In genomic region chr11:107457558-107458271, GRCh38 we compare ENCODE assay signal across 1 cellular context.
TF ChIP-seq lines count a peak whose summit lies in the region.

TSS of gene CWF19L2 (minus strand) at chr11:107457825. CDS start at chr11:107457816, 9 bp downstream.

TF ChIP-seq in K562, 482 proteins besides CTCF, POLR2A, EP300 and RAD21 (continued from another document and continues in another):
- no peak for TF ChIP-seq CEBPZ (IDR thresholded peaks at IDR 0.05; ENCODE audit: borderline replicate concordance, low read depth, low read length)
- TF ChIP-seq ZNF512 (tag; IDR thresholded peaks at IDR 0.05), result no peak
- TF ChIP-seq L3MBTL2 (IDR thresholded peaks at IDR 0.05), result peak; percentile 62
- no peak for TF ChIP-seq ZFPM2 (CRISPR knock-in tag; IDR thresholded peaks at IDR 0.05)
- no peak for TF ChIP-seq CAMTA2 (CRISPR knock-in tag; conservative IDR thresholded peaks at IDR 0.05)
- TF ChIP-seq CHCHD3 (CRISPR knock-in tag; IDR thresholded peaks at IDR 0.05), result no peak
- TF ChIP-seq FIP1L1 (IDR thresholded peaks at IDR 0.05; ENCODE audit: low read depth, low read length, poor library complexity, severe bottlenecking), result no peak
- TF ChIP-seq ZNF232 (CRISPR knock-in tag; IDR thresholded peaks at IDR 0.05), result no peak
- TF ChIP-seq SP2 (IDR thresholded peaks at IDR 0.05; ENCODE audit: extremely low read depth, low read depth, low read length, poor library complexity, severe bottlenecking), result no peak
- TF ChIP-seq SIN3A (IDR thresholded peaks at IDR 0.05; ENCODE audit: borderline replicate concordance in 2 of 2, control insufficient read depth in 1 of 2, low read depth in 2 of 2, low read length in 2 of 2), result peak in 1 of 2 experiments; percentile 68; a peak in 1 of 4 replicates
- no peak for TF ChIP-seq NR2F6 (CRISPR knock-in tag; IDR thresholded peaks at IDR 0.05)
- TF ChIP-seq NFATC3 (IDR thresholded peaks at IDR 0.05), result no peak
- TF ChIP-seq TFAP4 (CRISPR knock-in tag; IDR thresholded peaks at IDR 0.05; ENCODE audit: borderline replicate concordance), result no peak
- TF ChIP-seq TAF15 (IDR thresholded peaks at IDR 0.05; ENCODE audit: low read depth, low read length), result no peak
- TF ChIP-seq NBN (IDR thresholded peaks at IDR 0.05; ENCODE audit: low read depth), result no peak
- no peak for TF ChIP-seq MCM5 (IDR thresholded peaks at IDR 0.05; ENCODE audit: low read depth)
- no peak for TF ChIP-seq RBM14 (IDR thresholded peaks at IDR 0.05; ENCODE audit: borderline replicate concordance, insufficient read depth, low read depth, low read length)
- no peak for TF ChIP-seq NR3C1 (CRISPR knock-in tag; IDR thresholded peaks at IDR 0.05)
- no peak for TF ChIP-seq ILK (tag; IDR thresholded peaks at IDR 0.05; ENCODE audit: borderline replicate concordance, low read depth)
- no peak for TF ChIP-seq EWSR1 (IDR thresholded peaks at IDR 0.05; ENCODE audit: borderline replicate concordance, low read depth, partially characterized antibody)
- no peak for TF ChIP-seq DPF2 (IDR thresholded peaks at IDR 0.05)
- TF ChIP-seq RAD51 (IDR thresholded peaks at IDR 0.05; ENCODE audit: borderline replicate concordance, low read depth), result no peak
- TF ChIP-seq CHD4 (IDR thresholded peaks at IDR 0.05; ENCODE audit: insufficient read depth, insufficient replicate concordance, low read depth, low read length, poor library complexity, severe bottlenecking), result no peak
- TF ChIP-seq HOMEZ (CRISPR knock-in tag; IDR thresholded peaks at IDR 0.05), result no peak
- TF ChIP-seq POLR2AphosphoS5 (IDR thresholded peaks at IDR 0.05; ENCODE audit: control insufficient read depth, insufficient read depth, low read depth, low read length), result peak; percentile 93
- no peak for TF ChIP-seq NCOA6 (IDR thresholded peaks at IDR 0.05)
- TF ChIP-seq HNRNPUL1 (IDR thresholded peaks at IDR 0.05; ENCODE audit: low read length), result no peak
- TF ChIP-seq BRF2 (IDR thresholded peaks at IDR 0.05; ENCODE audit: borderline replicate concordance, insufficient read depth, insufficient read length), result no peak
- TF ChIP-seq ZNF780A (CRISPR knock-in tag; IDR thresholded peaks at IDR 0.05), result no peak
- TF ChIP-seq ZFP30 (CRISPR knock-in tag; IDR thresholded peaks at IDR 0.05; ENCODE audit: borderline replicate concordance), result no peak
- TF ChIP-seq KDM5B (IDR thresholded peaks at IDR 0.05; ENCODE audit: insufficient replicate concordance, low read depth, low read length), result peak; percentile 91
- no peak for TF ChIP-seq ZNF431 (CRISPR knock-in tag; IDR thresholded peaks at IDR 0.05)
- TF ChIP-seq NCOR1 (IDR thresholded peaks at IDR 0.05), result no peak
- peak; percentile 45; the same call in 1 of the 2 replicates for TF ChIP-seq NKRF (IDR thresholded peaks at IDR 0.05; ENCODE audit: borderline replicate concordance)
- TF ChIP-seq BRCA1 (IDR thresholded peaks at IDR 0.05), result no peak
- no peak for TF ChIP-seq BRCA1 (CRISPR knock-in tag; IDR thresholded peaks at IDR 0.05)
- no peak for TF ChIP-seq KAT8 (IDR thresholded peaks at IDR 0.05; ENCODE audit: low read depth)
- TF ChIP-seq TCF7 (IDR thresholded peaks at IDR 0.05; ENCODE audit: borderline replicate concordance), result no peak
- TF ChIP-seq ZNF347 (CRISPR knock-in tag; IDR thresholded peaks at IDR 0.05; ENCODE audit: low read depth), result no peak
- TF ChIP-seq ZNF57 (CRISPR knock-in tag; IDR thresholded peaks at IDR 0.05), result no peak
- no peak for TF ChIP-seq ZNF586 (CRISPR knock-in tag; conservative IDR thresholded peaks at IDR 0.05)
- no peak; a peak in 1 of 4 replicates for TF ChIP-seq TEAD1 (CRISPR knock-in tag; IDR thresholded peaks at IDR 0.05)
- no peak for TF ChIP-seq CHD1 (IDR thresholded peaks at IDR 0.05; ENCODE audit: low read length)
- no peak for TF ChIP-seq HINFP (tag; conservative IDR thresholded peaks at IDR 0.05; ENCODE audit: low read depth)
- TF ChIP-seq HMG20A (CRISPR knock-in tag; conservative IDR thresholded peaks at IDR 0.05), result no peak
- peak; percentile 95 for TF ChIP-seq TAF7 (tag; IDR thresholded peaks at IDR 0.05)
- no peak for TF ChIP-seq ZBTB12 (CRISPR knock-in tag; IDR thresholded peaks at IDR 0.05)
- TF ChIP-seq CEBPB (tag; IDR thresholded peaks at IDR 0.05), result no peak
- TF ChIP-seq C11orf30 (IDR thresholded peaks at IDR 0.05; ENCODE audit: low read depth), result peak; percentile 90
- TF ChIP-seq TEAD4 (IDR thresholded peaks at IDR 0.05; ENCODE audit: low read length), result peak; percentile 40; the same call in 1 of the 2 replicates
- TF ChIP-seq TEAD4 (CRISPR knock-in tag; IDR thresholded peaks at IDR 0.05; ENCODE audit: borderline replicate concordance), result no peak
- TF ChIP-seq ZFP1 (CRISPR knock-in tag; IDR thresholded peaks at IDR 0.05), result no peak
- peak; percentile 87 for TF ChIP-seq RBBP5 (IDR thresholded peaks at IDR 0.05; ENCODE audit: borderline replicate concordance, insufficient read depth, low read length, poor library complexity, severe bottlenecking)
- TF ChIP-seq CHD2 (IDR thresholded peaks at IDR 0.05; ENCODE audit: low read depth, low read length), result no peak
- TF ChIP-seq MEF2A (IDR thresholded peaks at IDR 0.05; ENCODE audit: control insufficient read depth, low read depth, low read length), result no peak
- TF ChIP-seq BACH1 (tag; IDR thresholded peaks at IDR 0.05), result no peak
- no peak for TF ChIP-seq ZNF277 (CRISPR knock-in tag; IDR thresholded peaks at IDR 0.05; ENCODE audit: borderline replicate concordance)
- TF ChIP-seq HES1 (IDR thresholded peaks at IDR 0.05; ENCODE audit: low read depth), result no peak
- TF ChIP-seq NR2C2 (CRISPR knock-in tag; IDR thresholded peaks at IDR 0.05), result no peak
- TF ChIP-seq NR2C2 (tag; IDR thresholded peaks at IDR 0.05), result no peak
- peak; percentile 89 for TF ChIP-seq TBP (optimal IDR thresholded peaks at IDR 0.05; ENCODE audit: low read depth, low read length)
- no peak for TF ChIP-seq POU5F1 (IDR thresholded peaks at IDR 0.05; ENCODE audit: borderline replicate concordance, low read depth, low read length, partially characterized antibody)
